Comparison of ENCODE assay signal across 8 cellular contexts in the genomic region with DNA sequence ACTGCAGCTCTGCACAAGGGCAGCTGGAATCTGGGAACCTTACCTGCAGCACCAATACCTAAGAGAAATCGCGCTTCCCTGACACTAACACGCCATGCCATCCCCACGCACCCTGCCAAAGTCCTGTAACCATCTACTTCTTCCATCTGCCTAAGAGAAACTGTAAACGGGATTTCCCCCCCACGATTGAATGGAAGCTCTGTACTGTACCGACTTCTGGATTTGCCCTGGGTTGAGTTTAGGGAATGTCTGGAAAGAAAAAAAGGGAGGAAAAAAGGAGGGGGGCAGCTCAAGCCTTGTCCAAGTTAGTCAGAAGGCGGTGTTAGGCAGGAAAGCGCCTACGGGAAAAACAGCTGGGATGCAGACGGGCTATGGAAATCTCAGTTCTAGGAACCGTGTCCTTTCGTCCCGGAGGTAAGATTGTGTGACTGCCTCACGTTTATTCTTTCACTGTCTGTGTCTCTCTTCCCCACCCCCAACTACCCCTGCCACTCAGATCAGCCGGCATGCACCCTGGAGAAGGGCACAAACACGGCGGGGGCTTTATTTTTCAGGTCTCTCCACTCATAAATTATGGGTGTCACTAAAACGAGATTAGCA.
DNase-seq lines count a peak whose midpoint lies in the region.

No MANE protein-coding gene starts in this region.

- peaks cover 50% of the 10 kb centered on the region for H3K27me3 Mint-ChIP-seq in activated CD4-positive, alpha-beta T cell treated with anti-CD3 and anti-CD28 coated beads, Interleukin-2, amount 10 ng/mL, durations not matched to agents 24 days and 14 days
- peaks cover 17% of the 10 kb centered on the region for H3K27me3 Mint-ChIP-seq in activated naive CD8-positive, alpha-beta T cell treated with anti-CD3 and anti-CD28 coated beads for 36 hours

- peaks cover 5% of the 10 kb centered on the region for H3K4me1 ChIP-seq in iPS-20b (ENCODE audit: insufficient read depth, low read length)
- peaks cover 18% of the 10 kb centered on the region for H3K4me1 ChIP-seq in stomach smooth muscle (ENCODE audit: control insufficient read depth, insufficient read depth, low read length)

- H3K27me3 ChIP-seq in iPS-20b (ENCODE audit: insufficient read depth, low read length), result peaks cover 97% of the 10 kb centered on the region
- peaks cover 64 to 81% of the 10 kb centered on the region in 2 donors for H3K27me3 ChIP-seq in stomach smooth muscle (ENCODE audit: control insufficient read depth in 1 of 2, insufficient read depth in 2 of 2, low read length in 2 of 2)

- H3K4me3 ChIP-seq in iPS-20b (ENCODE audit: low read length) (peak overlapping the region; percentile 68; the same call in 1 of the 2 replicates), stomach smooth muscle (ENCODE audit: low read length in 2 of 2) (peak overlapping the region; percentile 60 to 70)

- no peaks in the 10 kb centered on the region for H3K36me3 Mint-ChIP-seq in activated CD4-positive, alpha-beta T cell treated with anti-CD3 and anti-CD28 coated beads, Interleukin-2, amount 10 ng/mL, durations not matched to agents 24 days and 14 days (ENCODE audit: low read depth)
- no peaks in the 10 kb centered on the region for H3K36me3 Mint-ChIP-seq in activated naive CD8-positive, alpha-beta T cell treated with anti-CD3 and anti-CD28 coated beads for 36 hours

- no peaks in the 10 kb centered on the region for H3K36me3 ChIP-seq in iPS-20b (ENCODE audit: insufficient read depth, low read depth, low read length)
- H3K36me3 ChIP-seq in stomach smooth muscle (ENCODE audit: control insufficient read depth in 2 of 2, insufficient read depth in 2 of 2, low read length in 2 of 2), result no peaks in the 10 kb centered on the region

- H3K9me3 Mint-ChIP-seq in activated CD4-positive, alpha-beta T cell treated with anti-CD3 and anti-CD28 coated beads, Interleukin-2, amount 10 ng/mL, durations not matched to agents 24 days and 14 days, result no peaks in the 10 kb centered on the region
- no peaks in the 10 kb centered on the region for H3K9me3 Mint-ChIP-seq in activated naive CD8-positive, alpha-beta T cell treated with anti-CD3 and anti-CD28 coated beads for 36 hours

- intact Hi-C loops in activated CD4-positive, alpha-beta T cell treated with anti-CD3 and anti-CD28 coated beads, Interleukin-2, amount 10 ng/mL, durations not matched to agents 24 days and 14 days (cut with micrococcal nuclease), result loop anchor here (1.0 to 10.0 kb wide), 5 partner anchors 9 to 1109 kb away; no protein-coding TSS in a partner anchor

- H3K27ac Mint-ChIP-seq in activated CD4-positive, alpha-beta T cell treated with anti-CD3 and anti-CD28 coated beads, Interleukin-2, amount 10 ng/mL, durations not matched to agents 24 days and 14 days, result no peak overlapping the region
- no peak overlapping the region for H3K27ac Mint-ChIP-seq in activated naive CD8-positive, alpha-beta T cell treated with anti-CD3 and anti-CD28 coated beads for 36 hours

- H3K9ac ChIP-seq in iPS-20b (ENCODE audit: low read depth, low read length) (no peak overlapping the region), stomach smooth muscle (ENCODE audit: low read length in 2 of 2) (no peak overlapping the region)

- H3K9me3 ChIP-seq in iPS-20b (ENCODE audit: insufficient read depth, low read depth, low read length) (peaks cover 5% of the 10 kb centered on the region; the same call in 1 of the 2 replicates), stomach smooth muscle (ENCODE audit: control insufficient read depth in 2 of 2, low read length in 2 of 2) (peaks cover 0 to 3% of the 10 kb centered on the region in 2 donors)

- DNase-seq in activated CD4-positive, alpha-beta T cell treated with anti-CD3 and anti-CD28 coated beads, Interleukin-2, amount 10 ng/mL, durations not matched to agents 24 days and 14 days, result no peak
- DNase-seq in activated CD4-positive, alpha-beta T cell treated with anti-CD3 and anti-CD28 coated beads for 48 hours, result no peak
- DNase-seq in activated naive CD8-positive, alpha-beta T cell treated with anti-CD3 and anti-CD28 coated beads for 36 hours, result no peak
- no peak for DNase-seq in stimulated activated CD8-positive, alpha-beta memory T cell treated with anti-CD3 and anti-CD28 coated beads, Interleukin-4, amount 100 ng/mL, for 48 hours
- DNase-seq in cortex of kidney (lab: John Stamatoyannopoulos, UW) (no peak), GM19238 (ENCODE audit: insufficient read length, low spot score) (no peak)

- no peak overlapping the region for H3K27ac ChIP-seq in iPS-20b (ENCODE audit: low read length)
- H3K27ac ChIP-seq in stomach smooth muscle (ENCODE audit: low read length), result no peak overlapping the region

- peaks cover 16% of the 10 kb centered on the region for H3K4me1 Mint-ChIP-seq in activated CD4-positive, alpha-beta T cell treated with anti-CD3 and anti-CD28 coated beads, Interleukin-2, amount 10 ng/mL, durations not matched to agents 24 days and 14 days
- peaks cover 17% of the 10 kb centered on the region for H3K4me1 Mint-ChIP-seq in activated naive CD8-positive, alpha-beta T cell treated with anti-CD3 and anti-CD28 coated beads for 36 hours

- H3K4me3 Mint-ChIP-seq in activated CD4-positive, alpha-beta T cell treated with anti-CD3 and anti-CD28 coated beads, Interleukin-2, amount 10 ng/mL, durations not matched to agents 24 days and 14 days, result peak overlapping the region; percentile 76
- peak overlapping the region; percentile 73 for H3K4me3 Mint-ChIP-seq in activated naive CD8-positive, alpha-beta T cell treated with anti-CD3 and anti-CD28 coated beads for 36 hours
